ENCODE assay signal across 8 cellular contexts in the genomic region with DNA sequence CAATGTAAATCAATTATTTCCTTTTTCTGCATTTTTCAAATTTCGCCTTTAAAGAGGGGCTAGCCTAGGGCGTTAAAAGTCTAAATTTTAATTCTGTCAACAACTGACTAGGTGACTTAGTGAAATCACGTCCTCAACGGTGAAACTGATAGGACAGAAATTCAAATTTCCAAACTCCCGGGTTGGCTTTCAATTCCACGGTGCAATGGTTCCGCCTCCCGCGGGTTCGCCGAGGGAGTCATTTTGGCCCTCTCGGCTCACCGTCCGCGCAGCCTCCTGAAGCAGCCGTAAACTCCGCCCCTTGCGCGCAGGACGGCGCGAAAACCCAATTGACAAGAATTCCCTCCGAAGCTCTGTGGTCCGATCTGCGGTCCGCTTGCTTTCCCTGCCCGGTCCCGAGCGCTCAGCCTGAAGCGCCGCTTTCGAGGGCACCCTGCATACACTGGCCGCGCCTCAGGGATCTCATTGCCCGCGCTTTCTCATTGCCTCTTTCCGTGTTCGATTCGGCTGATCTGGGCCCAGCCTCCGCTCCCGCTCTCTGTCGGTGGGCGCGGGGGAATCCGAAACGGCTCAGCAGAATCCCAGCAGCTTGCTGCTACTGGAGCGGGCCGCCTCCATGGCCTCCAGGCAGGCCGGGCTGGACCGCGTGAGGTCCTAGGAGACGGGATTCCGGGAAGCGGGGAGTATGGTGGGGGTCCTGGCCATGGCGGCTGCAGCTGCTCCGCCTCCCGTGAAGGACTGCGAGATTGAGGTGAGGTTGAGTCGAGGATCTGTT. TPM values are rescaled to one million over a fixed set of nuclear protein-coding genes. Genes with fewer than 3 reads are reported as not detected.
DNase-seq lines count a peak whose midpoint lies in the region; TF ChIP-seq lines count a peak whose summit lies in the region.

A gene with protein sequence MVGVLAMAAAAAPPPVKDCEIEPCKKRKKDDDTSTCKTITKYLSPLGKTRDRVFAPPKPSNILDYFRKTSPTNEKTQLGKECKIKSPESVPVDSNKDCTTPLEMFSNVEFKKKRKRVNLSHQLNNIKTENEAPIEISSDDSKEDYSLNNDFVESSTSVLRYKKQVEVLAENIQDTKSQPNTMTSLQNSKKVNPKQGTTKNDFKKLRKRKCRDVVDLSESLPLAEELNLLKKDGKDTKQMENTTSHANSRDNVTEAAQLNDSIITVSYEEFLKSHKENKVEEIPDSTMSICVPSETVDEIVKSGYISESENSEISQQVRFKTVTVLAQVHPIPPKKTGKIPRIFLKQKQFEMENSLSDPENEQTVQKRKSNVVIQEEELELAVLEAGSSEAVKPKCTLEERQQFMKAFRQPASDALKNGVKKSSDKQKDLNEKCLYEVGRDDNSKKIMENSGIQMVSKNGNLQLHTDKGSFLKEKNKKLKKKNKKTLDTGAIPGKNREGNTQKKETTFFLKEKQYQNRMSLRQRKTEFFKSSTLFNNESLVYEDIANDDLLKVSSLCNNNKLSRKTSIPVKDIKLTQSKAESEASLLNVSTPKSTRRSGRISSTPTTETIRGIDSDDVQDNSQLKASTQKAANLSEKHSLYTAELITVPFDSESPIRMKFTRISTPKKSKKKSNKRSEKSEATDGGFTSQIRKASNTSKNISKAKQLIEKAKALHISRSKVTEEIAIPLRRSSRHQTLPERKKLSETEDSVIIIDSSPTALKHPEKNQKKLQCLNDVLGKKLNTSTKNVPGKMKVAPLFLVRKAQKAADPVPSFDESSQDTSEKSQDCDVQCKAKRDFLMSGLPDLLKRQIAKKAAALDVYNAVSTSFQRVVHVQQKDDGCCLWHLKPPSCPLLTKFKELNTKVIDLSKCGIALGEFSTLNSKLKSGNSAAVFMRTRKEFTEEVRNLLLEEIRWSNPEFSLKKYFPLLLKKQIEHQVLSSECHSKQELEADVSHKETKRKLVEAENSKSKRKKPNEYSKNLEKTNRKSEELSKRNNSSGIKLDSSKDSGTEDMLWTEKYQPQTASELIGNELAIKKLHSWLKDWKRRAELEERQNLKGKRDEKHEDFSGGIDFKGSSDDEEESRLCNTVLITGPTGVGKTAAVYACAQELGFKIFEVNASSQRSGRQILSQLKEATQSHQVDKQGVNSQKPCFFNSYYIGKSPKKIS (N-terminal part only) (plus strand): TSS at position 304 of the 775 bp plus-strand sequence. CDS start 382 bp downstream, at position 686.

- peak within 1 kb of the TSS; percentile 53 for H4K91ac ChIP-seq in H9 (ENCODE audit: insufficient read length, low read depth, low read length)

- H3K4me3 Mint-ChIP-seq in H9, result peak within 1 kb of the TSS; percentile 95 to 100

- H3K14ac ChIP-seq in H9 (ENCODE audit: insufficient read depth, low read length), result peak within 1 kb of the TSS; percentile 98

- peak within 1 kb of the TSS; percentile 34 for H3K4ac ChIP-seq in H9 (ENCODE audit: low read depth, low read length)

- peaks cover 9% of the 10 kb centered on the region; the same call in 1 of the 2 replicates for H3K79me2 ChIP-seq in H9 (ENCODE audit: insufficient read depth, low read length)

- H3K56ac ChIP-seq in H9 (ENCODE audit: insufficient read length, low read depth, low read length), result peak within 1 kb of the TSS; percentile 35

- peaks cover 14 to 24% (median 23%) of the 10 kb centered on the region in 3 experiments; a peak in 6 of 7 replicates for H3K36me3 Mint-ChIP-seq in H9 (ENCODE audit: insufficient read depth in 1 of 3, low read depth in 3 of 3)

- WGBS in H9 (ENCODE audit: extremely low coverage, insufficient read length, low lambda C conversion rate), result no CpG with 5 or more reads among the region's 59 CpGs

- peaks cover 6% of the 10 kb centered on the region for H3K23me2 ChIP-seq in H9 (ENCODE audit: insufficient read length, low read depth, low read length, poor library complexity, severe bottlenecking)

- H3K9ac ChIP-seq in H9 (ENCODE audit: extremely low read depth, insufficient read length, low read length), result peak within 1 kb of the TSS; percentile 99
- H3K9ac ChIP-seq in subcutaneous abdominal adipose tissue (ENCODE audit: low read length in 5 of 5), result peak within 1 kb of the TSS; percentile 44 to 96 (median 92)

- no peak for TF ChIP-seq CTCF in H9 (conservative IDR thresholded peaks at IDR 0.05)
- TF ChIP-seq CTCF in neutrophil (IDR thresholded peaks at IDR 0.05), result no peak

- no peak within 1 kb of the TSS for H2BK120ac ChIP-seq in H9 (ENCODE audit: low read depth, low read length, poor library complexity, severe bottlenecking)

- H3K27me3 ChIP-seq in H9 (ENCODE audit: insufficient read depth, low read length) (no peaks in the 10 kb centered on the region), neutrophil (no peaks in the 10 kb centered on the region), subcutaneous abdominal adipose tissue (ENCODE audit: control insufficient read depth in 5 of 5, insufficient read depth in 4 of 5, low read length in 5 of 5) (no peaks in the 10 kb centered on the region)

- H4K5ac ChIP-seq in H9 (ENCODE audit: insufficient read length, low read depth, low read length), result peak within 1 kb of the TSS; percentile 81

- peak within 1 kb of the TSS; percentile 40 for H2BK12ac ChIP-seq in H9 (ENCODE audit: insufficient read length, low read depth, low read length)

- H2BK5ac ChIP-seq in H9 (ENCODE audit: insufficient read length, low read length), result no peak within 1 kb of the TSS

- peak within 1 kb of the TSS; percentile 97 to 99 (median 99) for H3K27ac Mint-ChIP-seq in H9

- H3T11ph ChIP-seq in H9 (ENCODE audit: low read length), result no peak within 1 kb of the TSS

- peak within 1 kb of the TSS; percentile 100 for H3K4me2 ChIP-seq in H9 (ENCODE audit: insufficient read depth, insufficient read length, low read length)

- peak within 1 kb of the TSS; percentile 74 for H4K8ac ChIP-seq in H9 (replicated peaks; ENCODE audit: insufficient read length, low read depth, low read length)

- H3K4me1 ChIP-seq in H9 (ENCODE audit: insufficient read depth, low read length) (no peaks in the 10 kb centered on the region; the same call in 1 of the 2 replicates), neutrophil (ENCODE audit: control insufficient read depth in 1 of 2, insufficient read depth in 1 of 2, low read depth in 1 of 2, low read length in 1 of 2) (peaks cover 19% of the 10 kb centered on the region in 2 experiments), subcutaneous abdominal adipose tissue (ENCODE audit: control insufficient read depth in 5 of 5, insufficient read depth in 5 of 5, low read length in 5 of 5) (peaks cover 0 to 19% (median 16%) of the 10 kb centered on the region in 5 donors)

- peak within 1 kb of the TSS; percentile 91 for H3K23ac ChIP-seq in H9 (ENCODE audit: insufficient read length, low read depth, low read length)

- peaks cover 2% of the 10 kb centered on the region; the same call in 1 of the 2 replicates for H3K27me3 Mint-ChIP-seq in H9 (ENCODE audit: low read depth)

- no peaks in the 10 kb centered on the region for H3K79me1 ChIP-seq in H9 (ENCODE audit: insufficient read depth, low read depth, low read length, poor library complexity, severe bottlenecking)

- peak within 1 kb of the TSS; percentile 91 for H3K18ac ChIP-seq in H9 (ENCODE audit: insufficient read length, low read depth, low read length)

- H3K27ac ChIP-seq in H9 (ENCODE audit: insufficient read length, low read depth, low read length) (peak within 1 kb of the TSS; percentile 63), neutrophil (peak within 1 kb of the TSS; percentile 62), subcutaneous abdominal adipose tissue (ENCODE audit: low read depth, low read length) (no peak within 1 kb of the TSS)

- no peaks in the 10 kb centered on the region for H3K36me3 ChIP-seq in neutrophil
- no peaks in the 10 kb centered on the region for H3K36me3 ChIP-seq in subcutaneous abdominal adipose tissue (ENCODE audit: control insufficient read depth in 5 of 5, insufficient read depth in 5 of 5, low read length in 5 of 5)

- H2BK20ac ChIP-seq in H9 (ENCODE audit: low read depth, low read length, poor library complexity, severe bottlenecking), result no peak within 1 kb of the TSS

- H3K4me3 ChIP-seq in neutrophil (ENCODE audit: low read depth in 1 of 2, low read length in 1 of 2) (peak within 1 kb of the TSS; percentile 84 to 90), subcutaneous abdominal adipose tissue (ENCODE audit: low read depth in 1 of 5, low read length in 5 of 5) (peak within 1 kb of the TSS; percentile 83 to 94 (median 85))

- peaks cover 15 to 20% of the 10 kb centered on the region in 2 experiments for H3K4me1 Mint-ChIP-seq in H9

- DNase-seq in DMS 273 treated with DMSO at 0.1 percent for 48 hours (lab: John Stamatoyannopoulos, UW) (peak; percentile 80), H9 (peak; percentile 92), NCI-H1048 (lab: John Stamatoyannopoulos, UW) (peak; percentile 87), SK-N-DZ (ENCODE audit: low spot score) (peak; percentile 91), germinal center (ENCODE audit: low spot score) (peak; percentile 90)
- DNase-seq in activated naive CD4-positive, alpha-beta T cell (lab: John Stamatoyannopoulos, UW), result peak; percentile 61 to 83 (median 73)

- H3K9me3 Mint-ChIP-seq in H9, result no peaks in the 10 kb centered on the region; a peak in 1 of 5 replicates

- peak within 1 kb of the TSS; percentile 97 for H2BK15ac ChIP-seq in H9 (ENCODE audit: low read depth, low read length)

- H2AK5ac ChIP-seq in H9 (ENCODE audit: insufficient read length, low read length), result no peak within 1 kb of the TSS

- no peaks in the 10 kb centered on the region for H3K9me3 ChIP-seq in H9 (ENCODE audit: control insufficient read depth, low read depth, low read length)
- H3K9me3 ChIP-seq in neutrophil, result no peaks in the 10 kb centered on the region
- no peaks in the 10 kb centered on the region for H3K9me3 ChIP-seq in subcutaneous abdominal adipose tissue (ENCODE audit: control insufficient read depth in 5 of 5, low read length in 5 of 5)

- H4K20me1 ChIP-seq in H9 (ENCODE audit: control insufficient read depth, insufficient read depth, insufficient read length), result no peaks in the 10 kb centered on the region

- H2AFZ ChIP-seq in H9 (ENCODE audit: low read length), result peak within 1 kb of the TSS; percentile 49

RNA-seq across cellular contexts. Expression of the gene that starts here (rescaled TPM):
- total RNA-seq in H9 (2021), result 24.6 and 27.0 TPM in 2 replicates
- 13.2 and 14.3 TPM in 2 replicates for polyA plus RNA-seq in SK-N-DZ (2014; cell fraction: cytosol; rRNA removed)
- polyA plus RNA-seq in SK-N-DZ (2014; cell fraction: nucleus; rRNA removed), result 40.3 and 52.3 TPM in 2 replicates
